22 cellular contexts compared by ENCODE assay signal in genomic region chr11:75051043-75051442, GRCh38. TPM values are rescaled to one million over a fixed set of nuclear protein-coding genes. Genes with fewer than 3 reads are reported as not detected.
"Had no signal": no experiment of that assay in that cellular context is flagged by ENCODE, and none has a peak within 500 bp of the region (broad histone marks: within the 10 kb centered on the region; RNA-seq: fewer than 3 reads in every experiment).

No MANE protein-coding gene starts in this region.

- H3K4me1 ChIP-seq: esophagus muscularis mucosa, left lung, right atrium auricular region had no signal

- DNase-seq: activated CD4-positive, alpha-beta T cell treated with anti-CD3 and anti-CD28 coated beads, Interleukin-2, amount 10 ng/mL, durations not matched to agents 24 days and 14 days; activated CD8-positive, alpha-beta memory T cell treated with anti-CD3 and anti-CD28 coated beads, Interleukin-2, amount 50 U/mL, for 4 hours; activated CD8-positive, alpha-beta T cell treated with anti-CD3 and anti-CD28 coated beads, Interleukin-2, amount 10 ng/mL, durations not matched to agents 7 days and 5 days; activated effector memory CD4-positive, alpha-beta T cell treated with anti-CD3 and anti-CD28 coated beads, Interleukin-2, amount 50 U/mL, for 16 hours; activated T-cell treated with anti-CD3 and anti-CD28 coated beads, Interleukin-2, amount 50 U/mL, for 48 hours; left lung; natural killer cell; posterior cingulate gyrus; small intestine; stimulated activated CD4-positive, alpha-beta T cell treated with anti-CD3 and anti-CD28 coated beads, Interleukin-4, amount 100 ng/mL, for 24 hours; stimulated activated naive CD8-positive, alpha-beta T cell treated with anti-CD3 and anti-CD28 coated beads, Interleukin-15, Interleukin-2, amounts not matched to agents 100 U/mL and 50 U/mL, for 24 hours; T-helper 17 cell had no signal

- H3K4me3 Mint-ChIP-seq: activated CD4-positive, alpha-beta T cell treated with anti-CD3 and anti-CD28 coated beads, Interleukin-2, amount 10 ng/mL, durations not matched to agents 24 days and 14 days; activated CD8-positive, alpha-beta T cell treated with anti-CD3 and anti-CD28 coated beads, Interleukin-2, amount 10 ng/mL, durations not matched to agents 7 days and 5 days; natural killer cell; T-helper 17 cell; type B pancreatic cell; WTC11 had no signal

- H3K27me3 ChIP-seq: esophagus muscularis mucosa, hepatocyte, left lung, right atrium auricular region had no signal

- H3K36me3 Mint-ChIP-seq: type B pancreatic cell had no signal

- H3K4me3 ChIP-seq: esophagus muscularis mucosa, hepatocyte, left lung, right atrium auricular region had no signal

- H3K27me3 Mint-ChIP-seq: type B pancreatic cell had no signal

- H3K27ac ChIP-seq: esophagus muscularis mucosa, hepatocyte, left lung, neutrophil, right atrium auricular region had no signal

- H3K9me3 ChIP-seq: neutrophil had no signal

- H3K9me3 Mint-ChIP-seq: type B pancreatic cell had no signal

- ATAC-seq: activated CD8-positive, alpha-beta T cell treated with anti-CD3 and anti-CD28 coated beads, Interleukin-2, amount 10 ng/mL, durations not matched to agents 7 days and 5 days; activated naive CD4-positive, alpha-beta T cell treated with anti-CD3 and anti-CD28 coated beads, Interleukin-2, amount 50 U/mL, for 72 hours; left lung; natural killer cell; stimulated activated naive CD8-positive, alpha-beta T cell treated with anti-CD3 and anti-CD28 coated beads, Interleukin-15, Interleukin-2, amounts not matched to agents 100 U/mL and 50 U/mL, for 24 hours; T-helper 17 cell; WTC11 had no signal

- H3K4me1 Mint-ChIP-seq: activated CD4-positive, alpha-beta T cell treated with anti-CD3 and anti-CD28 coated beads, Interleukin-2, amount 10 ng/mL, durations not matched to agents 24 days and 14 days; natural killer cell had no signal

- H3K36me3 ChIP-seq: esophagus muscularis mucosa, left lung, neutrophil, right atrium auricular region had no signal

- H3K27ac Mint-ChIP-seq: activated CD4-positive, alpha-beta T cell treated with anti-CD3 and anti-CD28 coated beads, Interleukin-2, amount 10 ng/mL, durations not matched to agents 24 days and 14 days; activated CD8-positive, alpha-beta T cell treated with anti-CD3 and anti-CD28 coated beads, Interleukin-2, amount 10 ng/mL, durations not matched to agents 7 days and 5 days; natural killer cell; T-helper 17 cell; type B pancreatic cell; WTC11 had no signal

- H3K4me2 ChIP-seq: hepatocyte had no signal

RNA-seq across cellular contexts. Expression of gene OR2AT4, which starts 45.6 kb away (rescaled TPM):
- total RNA-seq: activated CD4-positive, alpha-beta T cell treated with anti-CD3 and anti-CD28 coated beads, Interleukin-2, amount 10 ng/mL, durations not matched to agents 24 days and 14 days; activated CD8-positive, alpha-beta T cell treated with anti-CD3 and anti-CD28 coated beads, Interleukin-2, amount 10 ng/mL, durations not matched to agents 7 days and 5 days; activated naive CD4-positive, alpha-beta T cell treated with anti-CD3 and anti-CD28 coated beads, Interleukin-2, amount 50 U/mL, for 72 hours; cardiac septum; left lung; mucosa of gallbladder; natural killer cell; right atrium auricular region; T-helper 17 cell; WTC11 had no signal
- polyA plus RNA-seq: hepatocyte, keratinocyte, small intestine had no signal
